In the genomic region with DNA sequence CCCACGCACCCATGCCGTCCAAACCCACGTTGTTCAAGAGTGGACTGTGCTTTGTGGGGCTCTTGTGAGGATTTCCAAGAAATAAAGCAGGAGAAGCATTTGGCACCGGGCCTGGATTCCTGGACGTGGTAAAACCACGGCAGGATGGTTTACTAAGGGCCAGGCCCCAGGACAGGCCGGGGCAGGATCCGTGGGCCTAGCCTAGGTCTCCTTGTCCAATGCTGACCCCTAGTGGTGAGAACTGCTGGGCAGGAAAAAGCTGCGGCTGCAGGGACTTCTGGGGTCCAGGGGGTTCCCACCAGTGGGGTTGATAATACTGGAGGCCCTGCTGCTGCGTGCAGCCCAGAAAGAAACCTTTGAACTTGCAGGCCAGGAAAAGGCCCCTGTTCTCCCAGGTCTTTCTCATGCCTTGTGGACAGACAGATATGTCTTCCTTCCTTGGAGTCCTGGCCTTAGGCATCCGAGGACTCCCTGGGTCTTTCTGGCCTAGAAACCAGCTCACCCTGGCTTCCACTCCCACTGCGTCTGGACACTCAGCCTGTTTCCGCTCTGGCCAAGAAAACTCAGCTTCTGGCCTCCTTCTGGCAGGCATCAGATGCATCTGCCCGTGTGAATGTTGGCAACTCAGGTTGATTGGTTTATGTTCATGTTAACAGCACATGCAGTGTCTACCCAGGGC, we compare ENCODE assay signal across 1 cellular context.
TF ChIP-seq lines count a peak whose summit lies in the region.

No MANE protein-coding gene starts in this region.

TF ChIP-seq in HCT116, 20 proteins besides CTCF, POLR2A, EP300 and RAD21 (continued from another document):
- TF ChIP-seq, protein P1, sequence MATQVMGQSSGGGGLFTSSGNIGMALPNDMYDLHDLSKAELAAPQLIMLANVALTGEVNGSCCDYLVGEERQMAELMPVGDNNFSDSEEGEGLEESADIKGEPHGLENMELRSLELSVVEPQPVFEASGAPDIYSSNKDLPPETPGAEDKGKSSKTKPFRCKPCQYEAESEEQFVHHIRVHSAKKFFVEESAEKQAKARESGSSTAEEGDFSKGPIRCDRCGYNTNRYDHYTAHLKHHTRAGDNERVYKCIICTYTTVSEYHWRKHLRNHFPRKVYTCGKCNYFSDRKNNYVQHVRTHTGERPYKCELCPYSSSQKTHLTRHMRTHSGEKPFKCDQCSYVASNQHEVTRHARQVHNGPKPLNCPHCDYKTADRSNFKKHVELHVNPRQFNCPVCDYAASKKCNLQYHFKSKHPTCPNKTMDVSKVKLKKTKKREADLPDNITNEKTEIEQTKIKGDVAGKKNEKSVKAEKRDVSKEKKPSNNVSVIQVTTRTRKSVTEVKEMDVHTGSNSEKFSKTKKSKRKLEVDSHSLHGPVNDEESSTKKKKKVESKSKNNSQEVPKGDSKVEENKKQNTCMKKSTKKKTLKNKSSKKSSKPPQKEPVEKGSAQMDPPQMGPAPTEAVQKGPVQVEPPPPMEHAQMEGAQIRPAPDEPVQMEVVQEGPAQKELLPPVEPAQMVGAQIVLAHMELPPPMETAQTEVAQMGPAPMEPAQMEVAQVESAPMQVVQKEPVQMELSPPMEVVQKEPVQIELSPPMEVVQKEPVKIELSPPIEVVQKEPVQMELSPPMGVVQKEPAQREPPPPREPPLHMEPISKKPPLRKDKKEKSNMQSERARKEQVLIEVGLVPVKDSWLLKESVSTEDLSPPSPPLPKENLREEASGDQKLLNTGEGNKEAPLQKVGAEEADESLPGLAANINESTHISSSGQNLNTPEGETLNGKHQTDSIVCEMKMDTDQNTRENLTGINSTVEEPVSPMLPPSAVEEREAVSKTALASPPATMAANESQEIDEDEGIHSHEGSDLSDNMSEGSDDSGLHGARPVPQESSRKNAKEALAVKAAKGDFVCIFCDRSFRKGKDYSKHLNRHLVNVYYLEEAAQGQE (IDR thresholded peaks at IDR 0.05; ENCODE audit: low read depth) = no peak
- no peak for TF ChIP-seq ZNF274 (IDR thresholded peaks at IDR 0.05; ENCODE audit: low read depth, low read length)
- TF ChIP-seq SRF (IDR thresholded peaks at IDR 0.05; ENCODE audit: low read depth) = no peak
- TF ChIP-seq, protein P2, sequence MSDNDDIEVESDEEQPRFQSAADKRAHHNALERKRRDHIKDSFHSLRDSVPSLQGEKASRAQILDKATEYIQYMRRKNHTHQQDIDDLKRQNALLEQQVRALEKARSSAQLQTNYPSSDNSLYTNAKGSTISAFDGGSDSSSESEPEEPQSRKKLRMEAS (IDR thresholded peaks at IDR 0.05) = no peak
- TF ChIP-seq EGR1 (IDR thresholded peaks at IDR 0.05; ENCODE audit: low read depth) = no peak
- TF ChIP-seq TCF7L2 (IDR thresholded peaks at IDR 0.05; ENCODE audit: borderline replicate concordance, extremely low read depth, insufficient read depth, insufficient read length) = no peak
- TF ChIP-seq POLR2AphosphoS5 (IDR thresholded peaks at IDR 0.05; ENCODE audit: low read depth, low read length) = no peak
- no peak for TF ChIP-seq ZFX (IDR thresholded peaks at IDR 0.05)
- no peak for TF ChIP-seq ELF1 (IDR thresholded peaks at IDR 0.05; ENCODE audit: borderline replicate concordance, low read depth)
- no peak for TF ChIP-seq YY1 (IDR thresholded peaks at IDR 0.05; ENCODE audit: extremely low read depth, insufficient replicate concordance, low read depth, low read length)
- no peak for TF ChIP-seq JUND (IDR thresholded peaks at IDR 0.05)
- TF ChIP-seq SIN3A (IDR thresholded peaks at IDR 0.05; ENCODE audit: low read depth) = no peak
- TF ChIP-seq, protein P3, sequence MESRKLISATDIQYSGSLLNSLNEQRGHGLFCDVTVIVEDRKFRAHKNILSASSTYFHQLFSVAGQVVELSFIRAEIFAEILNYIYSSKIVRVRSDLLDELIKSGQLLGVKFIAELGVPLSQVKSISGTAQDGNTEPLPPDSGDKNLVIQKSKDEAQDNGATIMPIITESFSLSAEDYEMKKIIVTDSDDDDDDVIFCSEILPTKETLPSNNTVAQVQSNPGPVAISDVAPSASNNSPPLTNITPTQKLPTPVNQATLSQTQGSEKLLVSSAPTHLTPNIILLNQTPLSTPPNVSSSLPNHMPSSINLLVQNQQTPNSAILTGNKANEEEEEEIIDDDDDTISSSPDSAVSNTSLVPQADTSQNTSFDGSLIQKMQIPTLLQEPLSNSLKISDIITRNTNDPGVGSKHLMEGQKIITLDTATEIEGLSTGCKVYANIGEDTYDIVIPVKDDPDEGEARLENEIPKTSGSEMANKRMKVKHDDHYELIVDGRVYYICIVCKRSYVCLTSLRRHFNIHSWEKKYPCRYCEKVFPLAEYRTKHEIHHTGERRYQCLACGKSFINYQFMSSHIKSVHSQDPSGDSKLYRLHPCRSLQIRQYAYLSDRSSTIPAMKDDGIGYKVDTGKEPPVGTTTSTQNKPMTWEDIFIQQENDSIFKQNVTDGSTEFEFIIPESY (IDR thresholded peaks at IDR 0.05; ENCODE audit: extremely low read depth, insufficient replicate concordance, low read length) = no peak
- TF ChIP-seq CEBPB (IDR thresholded peaks at IDR 0.05; ENCODE audit: low read depth) = no peak
- TF ChIP-seq EZH2phosphoT487 (IDR thresholded peaks at IDR 0.05; ENCODE audit: borderline replicate concordance) = no peak
TF ChIP-seq in HCT116: peak in this region for 0.
